In the genomic region with DNA sequence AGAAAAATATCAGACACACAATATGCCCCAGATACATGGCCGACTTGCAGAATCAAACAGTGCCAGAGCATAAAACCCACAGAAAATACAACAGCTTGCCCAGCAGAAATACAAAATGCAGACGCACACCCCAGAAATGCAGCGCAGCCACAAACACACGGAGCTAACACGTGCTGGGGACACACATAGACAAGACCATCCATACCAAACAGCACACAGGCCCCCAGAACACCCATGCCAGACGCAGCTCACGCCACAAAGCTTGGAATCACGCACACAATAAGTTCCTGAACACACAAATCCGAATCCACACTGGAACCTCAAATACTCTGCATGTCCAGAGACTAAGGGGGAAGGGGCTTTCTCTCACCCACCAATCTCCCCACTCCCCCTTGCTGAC, we compare ENCODE assay signal across 9 cellular contexts. TPM values are rescaled to one million over a fixed set of nuclear protein-coding genes. Genes with fewer than 3 reads are reported as not detected.
DNase-seq lines count a peak whose midpoint lies in the region; ATAC-seq and TF ChIP-seq lines count a peak whose summit lies in the region.
"Had no signal": no experiment of that assay in that cellular context is flagged by ENCODE, and none has a peak within 500 bp of the region (broad histone marks: within the 10 kb centered on the region; RNA-seq: fewer than 3 reads in every experiment).

No MANE protein-coding gene starts in this region.

- peaks cover 68% of the 10 kb centered on the region for H3K4me1 ChIP-seq in skeletal muscle satellite cell (ENCODE audit: control insufficient read depth, insufficient read depth, low read length)

- H3K4me3 ChIP-seq in epithelial cell of esophagus (ENCODE audit: low read length) (no peak overlapping the region), skeletal muscle satellite cell (ENCODE audit: low read length) (no peak overlapping the region)
- H3K4me3 ChIP-seq: lung had no signal

- ATAC-seq in GM19395 (IDR thresholded peaks at IDR 0.05; ENCODE audit: unreplicated experiment) = peak; percentile 15
- ATAC-seq in HG02884 (IDR thresholded peaks at IDR 0.05; ENCODE audit: unreplicated experiment) = no peak
- ATAC-seq in HG03175 (IDR thresholded peaks at IDR 0.05; ENCODE audit: unreplicated experiment) = no peak
- ATAC-seq in HG03469 (IDR thresholded peaks at IDR 0.05; ENCODE audit: unreplicated experiment) = no peak

- DNase-seq in RPMI7951 (ENCODE audit: low read depth) (peak; percentile 36), epithelial cell of esophagus (ENCODE audit: low read depth) (peak; percentile 13), UCSD-AML1 (lab: John Stamatoyannopoulos, UW; ENCODE audit: unreplicated experiment) (no peak)

- no peaks in the 10 kb centered on the region for H3K9me3 ChIP-seq in skeletal muscle satellite cell (replicated peaks; ENCODE audit: low read length)

- peak overlapping the region; percentile 76 for H3K4me2 ChIP-seq in skeletal muscle satellite cell (ENCODE audit: low read length)

- H3K36me3 ChIP-seq in skeletal muscle satellite cell (ENCODE audit: insufficient read depth, low read length) = peaks cover 38% of the 10 kb centered on the region

- no peak for TF ChIP-seq CTCF in epithelial cell of esophagus (IDR thresholded peaks at IDR 0.05; ENCODE audit: insufficient read depth, low read depth, low read length, missing control alignments)

- peak overlapping the region; percentile 12 for H3K9ac ChIP-seq in skeletal muscle satellite cell (ENCODE audit: low read depth, low read length)

- no peaks in the 10 kb centered on the region for H3K27me3 ChIP-seq in skeletal muscle satellite cell (ENCODE audit: control insufficient read depth, insufficient read depth, low read length)

RNA-seq across cellular contexts. Expression of a gene that starts 17.1 kb away (rescaled TPM):
- total RNA-seq in RPMI7951 (2014; rRNA removed; shearing (Covaris generic)) = 8.2 and 9.3 TPM in 2 replicates
- 5.8 and 6.6 TPM in 2 replicates for total RNA-seq in skeletal muscle satellite cell (2012; rRNA removed)

RNA-seq across cellular contexts. Expression of a gene that starts 26.6 kb away (rescaled TPM):
- total RNA-seq in RPMI7951 (2014; rRNA removed; shearing (Covaris generic)) = 15.2 and 18.1 TPM in 2 replicates
- total RNA-seq in skeletal muscle satellite cell (2012; rRNA removed) = 14.4 and 18.8 TPM in 2 replicates

RNA-seq across cellular contexts. Expression of a gene that starts 36.9 kb away (rescaled TPM):
- 10.9 and 12.9 TPM in 2 replicates for total RNA-seq in RPMI7951 (2014; rRNA removed; shearing (Covaris generic))
- total RNA-seq in skeletal muscle satellite cell (2012; rRNA removed) = 3.7 and 5.3 TPM in 2 replicates

RNA-seq across cellular contexts. Expression of a gene that starts 49.3 kb away (rescaled TPM):
- 2.4 and 4.8 TPM in 2 replicates for total RNA-seq in RPMI7951 (2014; rRNA removed; shearing (Covaris generic))
- 3.8 and 5.7 TPM in 2 replicates for total RNA-seq in skeletal muscle satellite cell (2012; rRNA removed)
